In genomic region chr22:45235851-45236342, GRCh38 we compare ENCODE assay signal across 11 cellular contexts. TPM values are rescaled to one million over a fixed set of nuclear protein-coding genes. Genes with fewer than 3 reads are reported as not detected.
DNase-seq lines count a peak whose midpoint lies in the region; ATAC-seq and TF ChIP-seq lines count a peak whose summit lies in the region.
"Had no signal": no experiment of that assay in that cellular context is flagged by ENCODE, and none has a peak within 500 bp of the region (broad histone marks: within the 10 kb centered on the region; RNA-seq: fewer than 3 reads in every experiment).

No MANE protein-coding gene starts in this region.

- no peaks in the 10 kb centered on the region for H3K27me3 ChIP-seq in layer of hippocampus (ENCODE audit: control insufficient read depth, insufficient read depth, low read length)
- H3K27me3 ChIP-seq in gastrocnemius medialis = no peaks in the 10 kb centered on the region

- no peaks in the 10 kb centered on the region for H3K36me3 ChIP-seq in gastrocnemius medialis

- peak overlapping the region; percentile 40 for H3K4me3 ChIP-seq in NB4 (ENCODE audit: low read depth, low read length)
- H3K4me3 ChIP-seq in gastrocnemius medialis = no peak overlapping the region

- H3K27ac ChIP-seq in layer of hippocampus (ENCODE audit: low read depth, low read length) (peak overlapping the region; percentile 43), gastrocnemius medialis (no peak overlapping the region)

- no peaks in the 10 kb centered on the region for H3K9me3 ChIP-seq in gastrocnemius medialis

- intact Hi-C loops in gastrocnemius medialis (cut with DNase I; ENCODE audit: low total_unique reads) = no loop called here

- TF ChIP-seq POLR2A in NB4 (IDR thresholded peaks at IDR 0.05; ENCODE audit: extremely low read depth, insufficient read length) (no peak), gastrocnemius medialis (IDR thresholded peaks at IDR 0.05) (no peak)

- in situ Hi-C loops in gastrocnemius medialis (cut with MboI; ENCODE audit: low sequenced_read_pairs in 4 of 4) = no loop called here

- DNase-seq in DMS153 treated with DMSO at 0.1 percent for 48 hours (lab: John Stamatoyannopoulos, UW; ENCODE audit: unreplicated experiment) = peak; percentile 39
- DNase-seq in NB4 (ENCODE audit: low read depth) = no peak
- no peak for DNase-seq in amniotic stem cell (lab: John Stamatoyannopoulos, UW)
- DNase-seq in medulla oblongata (ENCODE audit: extremely low spot score) = no peak
- no peak for DNase-seq in gastrocnemius medialis
- DNase-seq in anterior cingulate cortex (lab: John Stamatoyannopoulos, UW) = no peak

- ATAC-seq in GM19467 (IDR thresholded peaks at IDR 0.05; ENCODE audit: unreplicated experiment) (peak; percentile 17), gastrocnemius medialis (no peak)

- TF ChIP-seq CTCF in NB4 (IDR thresholded peaks at IDR 0.05; ENCODE audit: low read depth, low read length) (no peak), gastrocnemius medialis (IDR thresholded peaks at IDR 0.05 in 4 of 5, conservative IDR thresholded peaks at IDR 0.05 in 1 of 5) (no peak)

- peaks cover 8 to 10% of the 10 kb centered on the region in 2 donors for H3K4me1 ChIP-seq in gastrocnemius medialis

RNA-seq across cellular contexts. Expression of gene KIAA0930, which starts 4.8 kb away (rescaled TPM):
- 10 to 100 TPM; 45.1 to 99.9 (median 53.7) TPM for total RNA-seq in gastrocnemius medialis

RNA-seq across cellular contexts. Expression of gene UPK3A, which starts 48.9 kb away (rescaled TPM):
- total RNA-seq in gastrocnemius medialis = 1 to 10 TPM in 2 of 4 donors, under 1 TPM in 2; 0.70 to 6.4 (median 2.1) TPM
- total RNA-seq: left lobe of liver, right cardiac atrium, SK-MEL-5 had no signal
